Comparison of ENCODE assay signal across 8 cellular contexts in genomic region chr12:30457621-30458289, GRCh38.
DNase-seq lines count a peak whose midpoint lies in the region; ATAC-seq, FAIRE-seq and TF ChIP-seq lines count a peak whose summit lies in the region.

No MANE protein-coding gene starts in this region.

- no peak overlapping the region for H2AFZ ChIP-seq in HepG2 (ENCODE audit: low read length)

- H3K27me3 ChIP-seq in HepG2 (ENCODE audit: control insufficient read depth in 1 of 2, insufficient read depth in 2 of 2, low read length in 2 of 2) (no peaks in the 10 kb centered on the region), ascending aorta (no peaks in the 10 kb centered on the region)

- TF ChIP-seq EP300 in HepG2 (IDR thresholded peaks at IDR 0.05; ENCODE audit: low read depth in 2 of 2, low read length in 2 of 2) (no peak), HepG2 (CRISPR knock-in tag; IDR thresholded peaks at IDR 0.05; ENCODE audit: borderline replicate concordance) (no peak)

- ATAC-seq in HepG2 = peak; percentile 62
- ATAC-seq in HG03354 (IDR thresholded peaks at IDR 0.05; ENCODE audit: poor library complexity, severe bottlenecking, unreplicated experiment) = no peak
- ATAC-seq in GM21723 (IDR thresholded peaks at IDR 0.05; ENCODE audit: unreplicated experiment) = no peak
- ATAC-seq in HG02623 (IDR thresholded peaks at IDR 0.05; ENCODE audit: unreplicated experiment) = no peak

- H3K4me3 ChIP-seq in AG09309 (ENCODE audit: control insufficient read depth, low read depth, low read length) = no peak overlapping the region
- H3K4me3 ChIP-seq in Jurkat, Clone E6-1 (ENCODE audit: low read length) = no peak overlapping the region
- H3K4me3 ChIP-seq in HepG2 (replicated peaks in 1 of 3; ENCODE audit: insufficient read depth in 1 of 3, low read depth in 2 of 3, low read length in 3 of 3) = no peak overlapping the region
- no peak overlapping the region for H3K4me3 ChIP-seq in ascending aorta

- H3K79me2 ChIP-seq in HepG2 (ENCODE audit: insufficient read depth, low read length) = no peaks in the 10 kb centered on the region

- H3K9me3 ChIP-seq in HepG2 (ENCODE audit: low read length) (no peaks in the 10 kb centered on the region), ascending aorta (no peaks in the 10 kb centered on the region)

- POLR2A ChIA-PET in HepG2 (lab: Yijun Ruan, JAX) = no interaction called here

- intact Hi-C loops in HepG2 (cut with micrococcal nuclease; ENCODE audit: unreplicated experiment) (no loop called here), ascending aorta (cut with DNase I) (no loop called here)

- in situ Hi-C loops in HepG2 (cut with HindIII; ENCODE audit: extremely low pct_ligation_motif_present, low pct_unique_long_range_greater_than_20kb) = no loop called here

- no peaks in the 10 kb centered on the region for H3K4me1 ChIP-seq in HepG2 (ENCODE audit: insufficient read depth, low read length)
- H3K4me1 ChIP-seq in ascending aorta = no peaks in the 10 kb centered on the region

- TF ChIP-seq RAD21 in HepG2 (CRISPR knock-in tag; IDR thresholded peaks at IDR 0.05) = no peak

- no peaks in the 10 kb centered on the region for H3K36me3 ChIP-seq in HepG2 (replicated peaks in 1 of 2; ENCODE audit: control insufficient read depth in 1 of 2, insufficient read depth in 2 of 2, low read length in 2 of 2)
- no peaks in the 10 kb centered on the region for H3K36me3 ChIP-seq in ascending aorta

- no peaks in the 10 kb centered on the region for H4K20me1 ChIP-seq in HepG2 (ENCODE audit: insufficient read depth, low read length)

- no TSS peak for BruUV-seq in HepG2 (replicated peaks; lab: Mats Ljungman, UMichigan)

- TF ChIP-seq CTCF in AG09309 (IDR thresholded peaks at IDR 0.05; ENCODE audit: control insufficient read depth, insufficient read depth, low read depth, low read length, missing control alignments) = peak; percentile 34
- TF ChIP-seq CTCF in HepG2 (CRISPR knock-in tag; IDR thresholded peaks at IDR 0.05) = peak; percentile 37; the same call in 1 of the 2 replicates
- TF ChIP-seq CTCF in ascending aorta (IDR thresholded peaks at IDR 0.05) = no peak

- CTCF ChIA-PET in HepG2 (lab: Yijun Ruan, JAX; ENCODE audit: low intra/inter-chr PET ratio, low total read pairs) = no interaction called here

- DNase-seq in AG09309 (ENCODE audit: low read depth) (peak; percentile 62), astrocyte of the hippocampus (ENCODE audit: low read depth, low spot score) (peak; percentile 41), HepG2 (ENCODE audit: low spot score) (peak; percentile 31), ascending aorta (ENCODE audit: low spot score in 2 of 2) (no peak)
- DNase-seq in Jurkat, Clone E6-1 (ENCODE audit: low read depth, low spot score) = peak; percentile 1

- WGBS in HepG2 (ENCODE audit: low lambda C conversion rate) = 23% methylated on average over 3 of the region's 3 CpGs

- H3K9ac ChIP-seq in HepG2 (ENCODE audit: insufficient read depth, low read depth, low read length) = no peak overlapping the region

- H3K27ac ChIP-seq in HepG2 (ENCODE audit: extremely low read length, insufficient read depth, low read length) (no peak overlapping the region), ascending aorta (no peak overlapping the region)

- H3K4me2 ChIP-seq in HepG2 (ENCODE audit: low read depth, low read length) = no peak overlapping the region

- no peak for TF ChIP-seq POLR2A in HepG2 (IDR thresholded peaks at IDR 0.05; ENCODE audit: insufficient read depth in 1 of 2, low read depth in 2 of 2, low read length in 2 of 2)

- no peak for FAIRE-seq in HepG2 (lab: Jason Lieb, UNC)

TF ChIP-seq in HepG2, 621 proteins besides CTCF, POLR2A, EP300 and RAD21:
- TF ChIP-seq SSRP1 (CRISPR knock-in tag; IDR thresholded peaks at IDR 0.05) = no peak
- TF ChIP-seq CERS6 (CRISPR knock-in tag; IDR thresholded peaks at IDR 0.05) = no peak
- TF ChIP-seq MLLT10 (CRISPR knock-in tag; IDR thresholded peaks at IDR 0.05) = no peak
- no peak for TF ChIP-seq FOXP4 (CRISPR knock-in tag; IDR thresholded peaks at IDR 0.05)
- TF ChIP-seq MTF2 (CRISPR knock-in tag; IDR thresholded peaks at IDR 0.05; ENCODE audit: borderline replicate concordance) = no peak
- no peak for TF ChIP-seq REST (IDR thresholded peaks at IDR 0.05; ENCODE audit: borderline replicate concordance in 1 of 2, low read depth in 1 of 2, low read length in 2 of 2)
- TF ChIP-seq FOSL2 (CRISPR knock-in tag; IDR thresholded peaks at IDR 0.05) = 0 out of 2 replicates have a peak, but pooled peaks have one; percentile 15
- 0 out of 2 replicates have a peak, but pooled peaks have one; percentile 1 for TF ChIP-seq CEBPB (IDR thresholded peaks at IDR 0.05; ENCODE audit: borderline replicate concordance, low read depth, low read length)
- TF ChIP-seq TMF1 (CRISPR knock-in tag; IDR thresholded peaks at IDR 0.05; ENCODE audit: low read depth) = no peak
- TF ChIP-seq STAG1 (CRISPR knock-in tag; IDR thresholded peaks at IDR 0.05) = peak; percentile 29; the same call in 1 of the 2 replicates
- no peak for TF ChIP-seq ZNF260 (CRISPR knock-in tag; IDR thresholded peaks at IDR 0.05; ENCODE audit: borderline replicate concordance, low read depth)
- TF ChIP-seq ZNF619 (CRISPR knock-in tag; IDR thresholded peaks at IDR 0.05) = no peak
- TF ChIP-seq ZNF746 (CRISPR knock-in tag; IDR thresholded peaks at IDR 0.05) = no peak

Comparison
In these comparisons a context has a peak if more than half of its experiments do, and no peak if none do; other contexts are left out.
1. DNase-seq: peak in AG09309 (single experiment), Jurkat, Clone E6-1 (single experiment), astrocyte of the hippocampus (single experiment) and HepG2 (single experiment); none in ascending aorta (0 of 2).
2. CTCF ChIP-seq: peak in AG09309 (single experiment) and HepG2 (single experiment); none in ascending aorta (0 of 3).